9 cellular contexts compared by ENCODE assay signal in genomic region chr16:53091508-53092211, GRCh38. TPM values are rescaled to one million over a fixed set of nuclear protein-coding genes. Genes with fewer than 3 reads are reported as not detected.
DNase-seq lines count a peak whose midpoint lies in the region; ATAC-seq, FAIRE-seq and TF ChIP-seq lines count a peak whose summit lies in the region.
"Had no signal": no experiment of that assay in that cellular context is flagged by ENCODE, and none has a peak within 500 bp of the region (broad histone marks: within the 10 kb centered on the region; RNA-seq: fewer than 3 reads in every experiment).

No MANE protein-coding gene starts in this region.

- POLR2A ChIA-PET in K562 (lab: Yijun Ruan, JAX): interaction anchor here (0.9 to 1.6 kb wide), 3 partner anchors 9 to 12 kb away, joined by 4 to 7 read pairs (median 5); no protein-coding TSS in a partner anchor

- H3K27ac ChIP-seq in K562 (ENCODE audit: extremely low read depth, low read depth, low read length) (no peak overlapping the region), smooth muscle cell (ENCODE audit: low read depth) (peak overlapping the region; percentile 86)

- no peak overlapping the region for H3K4me2 ChIP-seq in K562 (ENCODE audit: insufficient read depth, low read length)
- H3K4me2 ChIP-seq in smooth muscle cell: peak overlapping the region; percentile 73

- no peak overlapping the region for H2AFZ ChIP-seq in K562 (ENCODE audit: low read depth, low read length)
- H2AFZ ChIP-seq in smooth muscle cell (ENCODE audit: low read depth): no peak overlapping the region

- peaks cover 15% of the 10 kb centered on the region for H3F3A ChIP-seq in smooth muscle cell (ENCODE audit: low read depth)

- DNase-seq in A172 (ENCODE audit: low spot score): peak; percentile 83
- peak; percentile 53 for DNase-seq in GM13977 (ENCODE audit: low spot score)
- peak; percentile 66 for DNase-seq in NCI-H2227 (lab: John Stamatoyannopoulos, UW; ENCODE audit: unreplicated experiment)
- DNase-seq in K562 (ENCODE audit: extremely low read depth in 1 of 4, low spot score in 3 of 4): no peak
- DNase-seq in iPS-NIHi7 (ENCODE audit: extremely low spot score): peak; percentile 64
- DNase-seq in smooth muscle cell (lab: John Stamatoyannopoulos, UW; ENCODE audit: unreplicated experiment): no peak
- DNase-seq in activated effector memory CD4-positive, alpha-beta T cell treated with Interleukin-2 at 50 U/mL for 16 hours: no peak

- no peak for TF ChIP-seq POLR2A in K562 (conservative IDR thresholded peaks at IDR 0.05)

- peak overlapping the region in 1 of 2 experiments; percentile 57; a peak in 1 of 4 replicates for H3K9ac ChIP-seq in K562 (ENCODE audit: insufficient read depth in 1 of 2, low read depth in 2 of 2, low read length in 2 of 2)
- H3K9ac ChIP-seq in smooth muscle cell (ENCODE audit: low read depth): peak overlapping the region; percentile 43

- FAIRE-seq in K562 (lab: Jason Lieb, UNC): no peak

- H3K27me3 ChIP-seq in K562 (ENCODE audit: control insufficient read depth in 2 of 2, insufficient read depth in 2 of 2, low read length in 2 of 2) (no peaks in the 10 kb centered on the region), smooth muscle cell (ENCODE audit: low read depth) (no peaks in the 10 kb centered on the region)

- H3K4me3 ChIP-seq in K562 (no peak overlapping the region), smooth muscle cell (no peak overlapping the region)
- H3K4me3 ChIP-seq: HAP-1 had no signal

- no peak for TF ChIP-seq RAD21 in K562 (CRISPR knock-in tag; conservative IDR thresholded peaks at IDR 0.05 in 1 of 2, IDR thresholded peaks at IDR 0.05 in 1 of 2)

- H3K36me3 ChIP-seq in K562 (ENCODE audit: control insufficient read depth, insufficient read depth, low read length): peaks cover 28% of the 10 kb centered on the region; the same call in 2 of the 3 replicates
- no peaks in the 10 kb centered on the region for H3K36me3 ChIP-seq in smooth muscle cell (ENCODE audit: low read depth)
- H3K36me3 ChIP-seq: HAP-1 had no signal

- CTCF ChIA-PET in K562 (lab: Yijun Ruan, JAX; ENCODE audit: low intra/inter-chr PET ratio): no interaction called here

- peaks cover 11 to 17% of the 10 kb centered on the region in 2 experiments; a peak in 4 of 5 replicates for H3K4me1 ChIP-seq in K562 (replicated peaks in 1 of 2; ENCODE audit: control insufficient read depth in 2 of 2, insufficient read depth in 2 of 2, low read length in 2 of 2)
- H3K4me1 ChIP-seq in smooth muscle cell (ENCODE audit: low read depth): peaks cover 27% of the 10 kb centered on the region

- H3K79me2 ChIP-seq in K562 (ENCODE audit: control insufficient read depth, insufficient read depth, low read length) (peaks cover 56% of the 10 kb centered on the region), smooth muscle cell (ENCODE audit: low read depth) (peaks cover 40% of the 10 kb centered on the region)

- H3K9me1 ChIP-seq in K562 (ENCODE audit: control insufficient read depth, insufficient read depth, low read length): no peaks in the 10 kb centered on the region

- intact Hi-C loops in K562 (cut with micrococcal nuclease): no loop called here

- H4K20me1 ChIP-seq in K562 (replicated peaks; ENCODE audit: control insufficient read depth, insufficient read depth, low read length) (no peaks in the 10 kb centered on the region), smooth muscle cell (ENCODE audit: low read depth) (no peaks in the 10 kb centered on the region)

- BruUV-seq in K562 (replicated peaks; lab: Mats Ljungman, UMichigan): no TSS peak

- in situ Hi-C loops in GM13977 (cut with MboI; ENCODE audit: low pct_unique_long_range_greater_than_20kb, low sequenced_read_pairs, unreplicated experiment): no loop called here
- in situ Hi-C loops in K562 (cut with MboI): no loop called here

- H3K9me3 ChIP-seq in K562 (replicated peaks; ENCODE audit: control insufficient read depth, insufficient read depth, low read depth, low read length) (no peaks in the 10 kb centered on the region), smooth muscle cell (replicated peaks; ENCODE audit: low read depth) (no peaks in the 10 kb centered on the region)
- H3K9me3 ChIP-seq: HAP-1 had no signal

- TF ChIP-seq EP300 in K562 (IDR thresholded peaks at IDR 0.05; ENCODE audit: low read length): no peak

- TF ChIP-seq CTCF in GM13977 (IDR thresholded peaks at IDR 0.05; ENCODE audit: extremely low read depth, insufficient read depth, missing control alignments) (no peak), K562 (IDR thresholded peaks at IDR 0.05 in 2 of 3, conservative IDR thresholded peaks at IDR 0.05 in 1 of 3; ENCODE audit: insufficient read depth in 2 of 3, low read depth in 1 of 3, low read length in 3 of 3) (no peak), smooth muscle cell (IDR thresholded peaks at IDR 0.05; ENCODE audit: borderline replicate concordance, insufficient read depth, poor library complexity, severe bottlenecking) (no peak)

- 71% methylated on average over 7 of the region's 7 CpGs for WGBS in K562 (ENCODE audit: insufficient coverage, low coverage, missing lambda C conversion rate)
- WGBS in smooth muscle cell (ENCODE audit: low lambda C conversion rate): 36% methylated on average over 7 of the region's 7 CpGs

- ATAC-seq in HG02938 (IDR thresholded peaks at IDR 0.05; ENCODE audit: unreplicated experiment) (peak; percentile 37), K562 (no peak)

TF ChIP-seq in K562, 482 proteins besides CTCF, POLR2A, EP300 and RAD21:
- TF ChIP-seq USF1 (CRISPR knock-in tag; IDR thresholded peaks at IDR 0.05) (0 out of 2 replicates have a peak, but pooled peaks have one; percentile 22), FOXP1 (CRISPR knock-in tag; IDR thresholded peaks at IDR 0.05) (no peak)
- TF ChIP-seq, protein P1, sequence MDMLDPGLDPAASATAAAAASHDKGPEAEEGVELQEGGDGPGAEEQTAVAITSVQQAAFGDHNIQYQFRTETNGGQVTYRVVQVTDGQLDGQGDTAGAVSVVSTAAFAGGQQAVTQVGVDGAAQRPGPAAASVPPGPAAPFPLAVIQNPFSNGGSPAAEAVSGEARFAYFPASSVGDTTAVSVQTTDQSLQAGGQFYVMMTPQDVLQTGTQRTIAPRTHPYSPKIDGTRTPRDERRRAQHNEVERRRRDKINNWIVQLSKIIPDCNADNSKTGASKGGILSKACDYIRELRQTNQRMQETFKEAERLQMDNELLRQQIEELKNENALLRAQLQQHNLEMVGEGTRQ (CRISPR knock-in tag; IDR thresholded peaks at IDR 0.05): peak; percentile 27; the same call in 1 of the 2 replicates

RNA-seq across cellular contexts. Expression of gene CHD9, which starts 36.9 kb away (rescaled TPM):
- total RNA-seq in A172 (2014; rRNA removed; shearing (Covaris generic)): 28.8 and 35.5 TPM in 2 replicates
- 65.0 and 350 TPM in 2 replicates for total RNA-seq in K562 (2011; cell fraction: chromatin; rRNA removed; ENCODE audit: low replicate concordance)
- total RNA-seq in K562 (2011; cell fraction: nucleolus; rRNA removed): 31.9 and 54.3 TPM in 2 replicates
- total RNA-seq in K562 (2011; cell fraction: nucleoplasm; rRNA removed): 103 and 111 TPM in 2 replicates
- 22.0 and 32.0 TPM in 2 replicates for total RNA-seq in K562 (2014; rRNA removed)
- total RNA-seq in K562 (2014; rRNA removed; fragmentation: Illumina TruSeq; extraction: Trizol): 58.1 and 65.4 TPM in 2 replicates
- 49.1 and 54.0 TPM in 2 replicates for total RNA-seq in K562 (2015; rRNA removed; fragmentation: Illumina TruSeq; extraction: Trizol)
- 38.8 and 40.7 TPM in 2 replicates for total RNA-seq in K562 (2021)
- polyA plus RNA-seq in K562 (2011; rRNA removed): 33.9 and 41.6 TPM in 2 replicates
- 6.7 and 13.4 TPM in 2 replicates for polyA plus RNA-seq in K562 (2011; cell fraction: cytosol; rRNA removed)
- polyA plus RNA-seq in K562 (2011; cell fraction: nucleus; rRNA removed): 31.4 and 44.3 TPM in 2 replicates
- 20.4 and 21.2 TPM in 2 replicates for polyA plus RNA-seq in K562 (2012)
- 25.6 and 29.0 TPM in 2 replicates for polyA plus RNA-seq in K562 (2014; fragmentation: Illumina TruSeq; extraction: Trizol)
- polyA plus RNA-seq in K562 (2014; fragmentation: Nextera tagmentation; extraction: Ambion mirVana): 10 to 100 TPM; 33.7 to 69.3 TPM
- 26.1 and 40.6 TPM in 2 replicates for polyA plus RNA-seq in K562 (2014; rRNA removed)
- 179 and 246 TPM in 2 replicates for polyA minus RNA-seq in K562 (2011; rRNA and poly(A)+ RNA removed)
- polyA minus RNA-seq in K562 (2011; cell fraction: cytosol; rRNA and poly(A)+ RNA removed): 23.1 and 25.2 TPM in 2 replicates
- polyA minus RNA-seq in K562 (2011; cell fraction: nucleus; rRNA and poly(A)+ RNA removed): 89.8 and 176 TPM in 2 replicates
- 101 and 117 TPM in 2 replicates for total RNA-seq in smooth muscle cell
- polyA plus RNA-seq in smooth muscle cell: 43.7 and 50.6 TPM in 2 replicates

RNA-seq across cellular contexts. Expression of gene CHD9NB, which starts 39.0 kb away (rescaled TPM):
- total RNA-seq in A172 (2014; rRNA removed; shearing (Covaris generic)): 1.0 and 1.6 TPM in 2 replicates
- not detected in 2 replicates for total RNA-seq in K562 (2011; cell fraction: chromatin; rRNA removed; ENCODE audit: low replicate concordance)
- total RNA-seq in K562 (2011; cell fraction: nucleolus; rRNA removed): not detected in 2 replicates
- not detected in 2 replicates for total RNA-seq in K562 (2011; cell fraction: nucleoplasm; rRNA removed)
- total RNA-seq in K562 (2014; rRNA removed) (not detected in 2 replicates), K562 (2014; rRNA removed; fragmentation: Illumina TruSeq; extraction: Trizol) (0.07 TPM in 1 of 2 replicates, not detected in the other), K562 (2015; rRNA removed; fragmentation: Illumina TruSeq; extraction: Trizol) (not detected in 2 replicates), K562 (2021) (0.13 TPM in 1 of 2 replicates, not detected in the other), smooth muscle cell (not detected in 2 replicates)
- polyA plus RNA-seq in K562 (2011; rRNA removed) (not detected in 2 replicates), K562 (2014; fragmentation: Illumina TruSeq; extraction: Trizol) (0.10 and 0.29 TPM in 2 replicates), K562 (2014; fragmentation: Nextera tagmentation; extraction: Ambion mirVana) (under 1 TPM in 1 of 2 experiments, not detected in 1; 0.06 TPM), K562 (2014; rRNA removed) (0.19 TPM in 1 of 2 replicates, not detected in the other), smooth muscle cell (not detected in 2 replicates)
- polyA plus RNA-seq in K562 (2011; cell fraction: cytosol; rRNA removed): not detected in 2 replicates
- 0.07 TPM in 1 of 2 replicates, not detected in the other for polyA plus RNA-seq in K562 (2011; cell fraction: nucleus; rRNA removed)
- 0.10 TPM in 1 of 2 replicates, not detected in the other for polyA plus RNA-seq in K562 (2012)
- not detected in 2 replicates for polyA minus RNA-seq in K562 (2011; rRNA and poly(A)+ RNA removed)
- not detected in 2 replicates for polyA minus RNA-seq in K562 (2011; cell fraction: cytosol; rRNA and poly(A)+ RNA removed)
- not detected in 2 replicates for polyA minus RNA-seq in K562 (2011; cell fraction: nucleus; rRNA and poly(A)+ RNA removed)

Comparison
In these comparisons a context has a peak if more than half of its experiments do, and no peak if none do; other contexts are left out.
1. DNase-seq: peak in A172 (single experiment), GM13977 (single experiment), NCI-H2227 (single experiment) and iPS-NIHi7 (single experiment); none in K562 (0 of 4), smooth muscle cell (single experiment) and activated effector memory CD4-positive, alpha-beta T cell treated with Interleukin-2 at 50 U/mL for 16 hours (single experiment).